Comparison of ENCODE assay signal across 12 cellular contexts in the genomic region with DNA sequence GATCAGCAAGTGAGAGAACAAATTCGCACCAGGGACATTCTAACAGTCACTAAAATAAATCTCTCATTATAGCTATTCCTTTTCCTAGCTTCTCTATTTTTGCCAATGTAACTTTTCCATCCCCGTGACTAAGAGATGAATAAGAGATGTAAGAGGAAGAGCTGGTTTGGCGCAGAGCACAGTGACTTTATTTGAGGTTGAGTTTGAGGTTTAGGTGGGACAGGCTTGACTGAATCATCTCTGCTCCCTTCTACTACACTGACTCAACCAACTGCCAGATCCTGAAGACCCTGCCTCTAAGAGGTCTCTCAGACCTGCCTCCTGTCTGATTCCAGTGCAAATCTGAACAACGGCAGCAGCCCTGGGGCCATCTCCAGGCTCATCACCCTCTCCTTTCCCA. TPM values are rescaled to one million over a fixed set of nuclear protein-coding genes. Genes with fewer than 3 reads are reported as not detected.
DNase-seq lines count a peak whose midpoint lies in the region; ATAC-seq and TF ChIP-seq lines count a peak whose summit lies in the region.
"Had no signal": no experiment of that assay in that cellular context is flagged by ENCODE, and none has a peak within 500 bp of the region (broad histone marks: within the 10 kb centered on the region; RNA-seq: fewer than 3 reads in every experiment).

No MANE protein-coding gene starts in this region.

- H3K4me1 ChIP-seq in ACC112 (ENCODE audit: control insufficient read depth, insufficient read depth, low read length, unreplicated experiment) = peaks cover 34% of the 10 kb centered on the region
- peaks cover 42% of the 10 kb centered on the region for H3K4me1 ChIP-seq in GM23248 (ENCODE audit: insufficient read depth)

- H2AFZ ChIP-seq in ACC112 (ENCODE audit: low read length, unreplicated experiment) (no peak overlapping the region), GM23248 (no peak overlapping the region)

- CTCF ChIA-PET in RWPE1 (lab: Yijun Ruan, JAX) = interaction anchor here (0.6 kb wide), 1 partner anchor 151 kb away, joined by 3 read pairs; no protein-coding TSS in a partner anchor

- H3K9ac ChIP-seq in GM23248 = no peak overlapping the region

- POLR2A ChIA-PET in RWPE1 (lab: Yijun Ruan, JAX; ENCODE audit: low non-redundant PET) = no interaction called here

- TF ChIP-seq CTCF in RWPE1 (conservative IDR thresholded peaks at IDR 0.05; ENCODE audit: low read depth) (no peak), omental fat pad (IDR thresholded peaks at IDR 0.05) (no peak)

- H3K79me2 ChIP-seq in ACC112 (ENCODE audit: control insufficient read depth, insufficient read depth, low read length, unreplicated experiment) (no peaks in the 10 kb centered on the region), GM23248 (ENCODE audit: insufficient read depth) (peaks cover 14% of the 10 kb centered on the region)

- H3K27ac ChIP-seq in ACC112 (ENCODE audit: low read depth, low read length) (peak overlapping the region; percentile 70), GM23248 (peak overlapping the region; percentile 69), RWPE1 (no peak overlapping the region)

- H3K9me3 ChIP-seq in GM23248 (ENCODE audit: low read depth) = no peaks in the 10 kb centered on the region

- H3K4me2 ChIP-seq in GM23248 (ENCODE audit: unreplicated experiment) = peak overlapping the region; percentile 21

- H4K20me1 ChIP-seq in GM23248 (ENCODE audit: insufficient read depth) = no peaks in the 10 kb centered on the region

- no peak for ATAC-seq in GM19328 (IDR thresholded peaks at IDR 0.05; ENCODE audit: unreplicated experiment)
- no peak for ATAC-seq in omental fat pad (ENCODE audit: low FRiP score)
- no peak for ATAC-seq in GM21423 (IDR thresholded peaks at IDR 0.05; ENCODE audit: unreplicated experiment)

- H3K36me3 ChIP-seq in ACC112 (ENCODE audit: insufficient read depth, low read length) = peaks cover 23% of the 10 kb centered on the region; the same call in 1 of the 2 replicates
- peaks cover 23% of the 10 kb centered on the region; the same call in 1 of the 2 replicates for H3K36me3 ChIP-seq in GM23248 (ENCODE audit: low read depth)

- in situ Hi-C loops in GM23248 (cut with MboI) = no loop called here

- DNase-seq in GM23248 (peak; percentile 92), RWPE1 (ENCODE audit: low spot score) (peak; percentile 34), fibroblast of peridontal ligament (ENCODE audit: extremely low read depth) (peak; percentile 83), cerebellar cortex (ENCODE audit: low spot score) (no peak), omental fat pad (ENCODE audit: low spot score) (no peak)
- DNase-seq: activated naive CD4-positive, alpha-beta T cell treated with anti-CD3 and anti-CD28 coated beads, Interleukin-2, amount 10 ng/mL, durations not matched to agents 7 days and 5 days; endodermal cell; islet precursor cell; NCI-H510A had no signal

- 2 to 3% methylated on average over 3 to 4 of the region's 4 CpGs for WGBS in GM23248 (ENCODE audit: low coverage in 1 of 2, low lambda C conversion rate in 2 of 2, missing lambda C conversion rate in 2 of 2), 2 experiments

- H3K4me3 ChIP-seq in ACC112 (ENCODE audit: low read depth, low read length) (no peak overlapping the region), GM23248 (no peak overlapping the region)

- H3K27me3 ChIP-seq in ACC112 (ENCODE audit: insufficient read depth, low read length) (no peaks in the 10 kb centered on the region), GM23248 (replicated peaks; ENCODE audit: insufficient read depth) (no peaks in the 10 kb centered on the region)

- no peaks in the 10 kb centered on the region for H3K9me2 ChIP-seq in GM23248 (ENCODE audit: insufficient read depth)

- H3F3A ChIP-seq in GM23248 (ENCODE audit: insufficient read depth) = peaks cover 85% of the 10 kb centered on the region

RNA-seq across cellular contexts. Expression of a gene that starts 28.0 kb away (rescaled TPM):
- total RNA-seq in GM23248 (2014; rRNA removed; shearing (Covaris generic)) = 5.1 and 6.4 TPM in 2 replicates
- 4.4 and 5.9 TPM in 2 replicates for polyA plus RNA-seq in GM23248 (2016; fragmentation: Nextera tagmentation; extraction: Ambion mirVana)
- total RNA-seq in omental fat pad = 1 to 10 TPM in 2 of 4 donors, not detected in 2; 2.6 to 3.9 TPM
- total RNA-seq: endodermal cell had no signal

RNA-seq across cellular contexts. Expression of a gene that starts 59.6 kb away (rescaled TPM):
- under 0.01 and 0.22 TPM in 2 replicates for total RNA-seq in GM23248 (2014; rRNA removed; shearing (Covaris generic))
- 0.15 TPM in 1 of 2 replicates, not detected in the other for polyA plus RNA-seq in GM23248 (2016; fragmentation: Nextera tagmentation; extraction: Ambion mirVana)
- under 1 TPM in 1 of 4 donors, not detected in 3; 0.09 TPM for total RNA-seq in omental fat pad

Comparison
In these comparisons a context has a peak if more than half of its experiments do, and no peak if none do; other contexts are left out.
1. DNase-seq: peak in GM23248 (single experiment), RWPE1 (single experiment) and fibroblast of peridontal ligament (single experiment); none in cerebellar cortex (single experiment) and omental fat pad (single experiment).